ENCODE assay signal across 1 cellular context in genomic region chr11:130141561-130142341, GRCh38.
TF ChIP-seq lines count a peak whose summit lies in the region.

No MANE protein-coding gene starts in this region.

TF ChIP-seq in K562, 482 proteins besides CTCF, POLR2A, EP300 and RAD21:
- TF ChIP-seq EHMT2 (IDR thresholded peaks at IDR 0.05) (no peak), CBX3 (IDR thresholded peaks at IDR 0.05; ENCODE audit: borderline replicate concordance in 1 of 2, low read length in 2 of 2) (no peak), BCOR (IDR thresholded peaks at IDR 0.05) (no peak), POLR2AphosphoS5 (IDR thresholded peaks at IDR 0.05; ENCODE audit: control insufficient read depth, insufficient read depth, low read depth, low read length) (peak; percentile 24; the same call in 1 of the 2 replicates)
